1 cellular context compared by ENCODE assay signal in the genomic region with DNA sequence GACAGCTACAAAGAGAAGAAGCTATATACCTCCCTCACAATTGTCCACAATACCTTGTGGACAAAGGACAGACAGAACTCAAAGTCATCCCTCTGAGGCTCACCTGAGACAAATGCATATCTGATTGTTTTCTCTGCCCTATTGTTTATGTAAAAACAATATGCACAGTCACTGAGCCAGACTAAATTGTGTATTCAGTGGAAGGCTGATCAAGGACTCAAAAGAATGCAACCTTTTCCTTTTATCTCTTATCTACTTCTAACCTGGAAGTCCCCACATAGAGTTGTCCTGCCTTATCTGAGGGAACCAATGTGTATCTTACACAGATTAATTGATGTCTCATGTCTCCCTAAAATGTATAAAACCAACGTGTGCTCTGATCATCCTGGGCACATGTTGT.
A peak's percentile ranks its signal among the peaks of the same experiment; 100 is the strongest.
TF ChIP-seq lines count a peak whose summit lies in the region.

No MANE protein-coding gene starts in this region.

TF ChIP-seq in HepG2, 621 proteins besides CTCF, POLR2A, EP300 and RAD21:
- TF ChIP-seq, protein P1, sequence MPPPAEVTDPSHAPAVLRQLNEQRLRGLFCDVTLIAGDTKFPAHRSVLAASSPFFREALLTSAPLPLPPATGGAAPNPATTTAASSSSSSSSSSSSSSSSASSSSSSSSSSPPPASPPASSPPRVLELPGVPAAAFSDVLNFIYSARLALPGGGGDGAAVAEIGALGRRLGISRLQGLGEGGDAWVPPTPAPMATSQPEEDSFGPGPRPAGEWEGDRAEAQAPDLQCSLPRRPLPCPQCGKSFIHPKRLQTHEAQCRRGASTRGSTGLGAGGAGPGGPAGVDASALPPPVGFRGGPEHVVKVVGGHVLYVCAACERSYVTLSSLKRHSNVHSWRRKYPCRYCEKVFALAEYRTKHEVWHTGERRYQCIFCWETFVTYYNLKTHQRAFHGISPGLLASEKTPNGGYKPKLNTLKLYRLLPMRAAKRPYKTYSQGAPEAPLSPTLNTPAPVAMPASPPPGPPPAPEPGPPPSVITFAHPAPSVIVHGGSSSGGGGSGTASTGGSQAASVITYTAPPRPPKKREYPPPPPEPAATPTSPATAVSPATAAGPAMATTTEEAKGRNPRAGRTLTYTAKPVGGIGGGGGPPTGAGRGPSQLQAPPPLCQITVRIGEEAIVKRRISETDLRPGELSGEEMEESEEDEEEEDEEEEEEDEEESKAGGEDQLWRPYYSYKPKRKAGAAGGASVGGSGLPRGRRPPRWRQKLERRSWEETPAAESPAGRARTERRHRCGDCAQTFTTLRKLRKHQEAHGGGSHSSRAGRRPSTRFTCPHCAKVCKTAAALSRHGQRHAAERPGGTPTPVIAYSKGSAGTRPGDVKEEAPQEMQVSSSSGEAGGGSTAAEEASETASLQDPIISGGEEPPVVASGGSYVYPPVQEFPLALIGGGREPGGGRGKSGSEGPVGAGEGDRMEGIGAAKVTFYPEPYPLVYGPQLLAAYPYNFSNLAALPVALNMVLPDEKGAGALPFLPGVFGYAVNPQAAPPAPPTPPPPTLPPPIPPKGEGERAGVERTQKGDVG (CRISPR knock-in tag; IDR thresholded peaks at IDR 0.05; ENCODE audit: borderline replicate concordance): no peak
- TF ChIP-seq ZNF75D (CRISPR knock-in tag; IDR thresholded peaks at IDR 0.05; ENCODE audit: borderline replicate concordance): no peak
- TF ChIP-seq MAF1 (CRISPR knock-in tag; IDR thresholded peaks at IDR 0.05; ENCODE audit: borderline replicate concordance): no peak
- no peak for TF ChIP-seq ONECUT2 (CRISPR knock-in tag; IDR thresholded peaks at IDR 0.05)
- no peak for TF ChIP-seq FOXP1 (IDR thresholded peaks at IDR 0.05)
- peak; percentile 11; the same call in 1 of the 2 replicates for TF ChIP-seq FOXP1 (CRISPR knock-in tag; IDR thresholded peaks at IDR 0.05)
- no peak for TF ChIP-seq ZNF30 (CRISPR knock-in tag; IDR thresholded peaks at IDR 0.05)
- no peak for TF ChIP-seq ZMYM3 (CRISPR knock-in tag; IDR thresholded peaks at IDR 0.05)
- no peak for TF ChIP-seq ZNF510 (CRISPR knock-in tag; IDR thresholded peaks at IDR 0.05; ENCODE audit: low read depth)
- TF ChIP-seq SOX13 (IDR thresholded peaks at IDR 0.05): 0 out of 2 replicates have a peak, but pooled peaks have one; percentile 30
- peak in 1 of 2 experiments; percentile 81; a peak in 2 of 4 replicates for TF ChIP-seq SOX13 (CRISPR knock-in tag; conservative IDR thresholded peaks at IDR 0.05 in 1 of 2, IDR thresholded peaks at IDR 0.05 in 1 of 2)
- TF ChIP-seq TCF7 (IDR thresholded peaks at IDR 0.05; ENCODE audit: low read depth): peak; percentile 28; the same call in 1 of the 2 replicates
- TF ChIP-seq ZNF788 (CRISPR knock-in tag; IDR thresholded peaks at IDR 0.05; ENCODE audit: borderline replicate concordance): no peak
- TF ChIP-seq GFI1 (CRISPR knock-in tag; IDR thresholded peaks at IDR 0.05; ENCODE audit: borderline replicate concordance): peak; percentile 72
- TF ChIP-seq KDM3A (CRISPR knock-in tag; IDR thresholded peaks at IDR 0.05; ENCODE audit: low read depth): no peak
- TF ChIP-seq SOX6 (IDR thresholded peaks at IDR 0.05): no peak
- peak; percentile 50; the same call in 1 of the 2 replicates for TF ChIP-seq SOX6 (CRISPR knock-in tag; IDR thresholded peaks at IDR 0.05)
- no peak for TF ChIP-seq ZMYM4 (CRISPR knock-in tag; IDR thresholded peaks at IDR 0.05)
- TF ChIP-seq ZKSCAN1 (IDR thresholded peaks at IDR 0.05; ENCODE audit: low read length): no peak
- peak; percentile 70; the same call in 1 of the 2 replicates for TF ChIP-seq SOX5 (CRISPR knock-in tag; IDR thresholded peaks at IDR 0.05; ENCODE audit: borderline replicate concordance)
- no peak for TF ChIP-seq GTF3A (CRISPR knock-in tag; conservative IDR thresholded peaks at IDR 0.05)
- TF ChIP-seq GABPB1 (CRISPR knock-in tag; IDR thresholded peaks at IDR 0.05): no peak
